ENCODE assay signal across 1 cellular context in the genomic region with DNA sequence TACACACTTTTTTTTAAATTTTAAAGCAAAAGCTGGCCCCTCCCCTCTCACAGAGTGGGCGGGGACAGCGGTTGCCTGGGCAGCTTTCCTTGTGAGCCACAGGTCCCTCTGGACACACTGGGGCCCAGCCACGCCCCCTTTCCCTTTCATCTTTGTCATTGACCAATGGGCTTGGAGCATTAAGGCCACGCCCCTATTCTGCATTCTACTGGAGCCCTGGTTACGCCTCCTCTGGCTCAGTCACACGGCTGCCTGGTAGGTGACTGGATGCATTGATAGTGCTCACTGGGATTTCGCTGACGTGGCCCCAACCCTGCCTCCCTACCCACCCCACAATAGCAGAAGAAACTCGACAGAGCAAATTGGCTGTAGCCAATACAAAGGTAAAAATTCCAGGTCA.
TF ChIP-seq lines count a peak whose summit lies in the region.

No MANE protein-coding gene starts in this region.

TF ChIP-seq in WTC11, 78 proteins besides CTCF, POLR2A, EP300 and RAD21 (continued from another document):
- TF ChIP-seq, protein P1, sequence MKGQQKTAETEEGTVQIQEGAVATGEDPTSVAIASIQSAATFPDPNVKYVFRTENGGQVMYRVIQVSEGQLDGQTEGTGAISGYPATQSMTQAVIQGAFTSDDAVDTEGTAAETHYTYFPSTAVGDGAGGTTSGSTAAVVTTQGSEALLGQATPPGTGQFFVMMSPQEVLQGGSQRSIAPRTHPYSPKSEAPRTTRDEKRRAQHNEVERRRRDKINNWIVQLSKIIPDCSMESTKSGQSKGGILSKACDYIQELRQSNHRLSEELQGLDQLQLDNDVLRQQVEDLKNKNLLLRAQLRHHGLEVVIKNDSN (CRISPR knock-in tag; IDR thresholded peaks at IDR 0.05) = no peak
- no peak for TF ChIP-seq FOXP1 (CRISPR knock-in tag; IDR thresholded peaks at IDR 0.05; ENCODE audit: borderline replicate concordance)
- no peak for TF ChIP-seq FOXJ3 (CRISPR knock-in tag; IDR thresholded peaks at IDR 0.05; ENCODE audit: borderline replicate concordance)
- no peak for TF ChIP-seq NFYB (CRISPR knock-in tag; conservative IDR thresholded peaks at IDR 0.05; ENCODE audit: low read depth)
- TF ChIP-seq ESRRA (CRISPR knock-in tag; IDR thresholded peaks at IDR 0.05; ENCODE audit: borderline replicate concordance) = no peak
- TF ChIP-seq TEAD1 (CRISPR knock-in tag; IDR thresholded peaks at IDR 0.05) = no peak
- no peak for TF ChIP-seq ZNF423 (CRISPR knock-in tag; IDR thresholded peaks at IDR 0.05)
- no peak for TF ChIP-seq CREM (CRISPR knock-in tag; IDR thresholded peaks at IDR 0.05)
- no peak for TF ChIP-seq ZNF121 (CRISPR knock-in tag; IDR thresholded peaks at IDR 0.05)
